ENCODE assay signal across 1 cellular context in genomic region chr5:16844952-16845351, GRCh38.
TF ChIP-seq lines count a peak whose summit lies in the region.

No MANE protein-coding gene starts in this region.

TF ChIP-seq in HepG2, 621 proteins besides CTCF, POLR2A, EP300 and RAD21 (continued from another document):
- TF ChIP-seq ZNF609 (CRISPR knock-in tag; IDR thresholded peaks at IDR 0.05; ENCODE audit: borderline replicate concordance) (no peak), SNAI1 (CRISPR knock-in tag; IDR thresholded peaks at IDR 0.05; ENCODE audit: borderline replicate concordance) (no peak), STAG1 (CRISPR knock-in tag; IDR thresholded peaks at IDR 0.05) (peak; percentile 24; the same call in 1 of the 2 replicates), HOXA7 (CRISPR knock-in tag; IDR thresholded peaks at IDR 0.05) (no peak), MTA1 (CRISPR knock-in tag; IDR thresholded peaks at IDR 0.05; ENCODE audit: borderline replicate concordance) (no peak)
